Comparison of ENCODE assay signal across 11 cellular contexts in genomic region chr1:116971965-116972675, GRCh38. TPM values are rescaled to one million over a fixed set of nuclear protein-coding genes. Genes with fewer than 3 reads are reported as not detected.
DNase-seq lines count a peak whose midpoint lies in the region; ATAC-seq, FAIRE-seq and TF ChIP-seq lines count a peak whose summit lies in the region.
"Had no signal": no experiment of that assay in that cellular context is flagged by ENCODE, and none has a peak within 500 bp of the region (broad histone marks: within the 10 kb centered on the region; RNA-seq: fewer than 3 reads in every experiment).

No MANE protein-coding gene starts in this region.

- peak; percentile 76 for DNase-seq in NCI-H524 treated with DMSO at 0.1 percent for 48 hours (lab: John Stamatoyannopoulos, UW)
- DNase-seq in brain microvascular endothelial cell: no peak
- no peak for DNase-seq in heart right ventricle
- peak; percentile 68 for DNase-seq in retina
- DNase-seq in HTR-8/SVneo (ENCODE audit: insufficient read length, low spot score): no peak
- no peak for DNase-seq in NCI-H2081 treated with DMSO at 0.1 percent for 48 hours (lab: John Stamatoyannopoulos, UW)
- DNase-seq in NCI-H748 treated with DMSO at 0.1 percent for 48 hours (lab: John Stamatoyannopoulos, UW): no peak
- DNase-seq: activated CD4-positive, alpha-beta T cell treated with anti-CD3 and anti-CD28 coated beads, Interleukin-2, amount 10 ng/mL, durations not matched to agents 7 days and 5 days; NCI-H2081; SHP77 treated with DMSO at 0.1 percent for 48 hours had no signal

- no peaks in the 10 kb centered on the region for H3K27me3 ChIP-seq in brain microvascular endothelial cell (replicated peaks)
- no peaks in the 10 kb centered on the region for H3K27me3 ChIP-seq in heart right ventricle

- WGBS in heart right ventricle, 2 donors: 69 to 76% methylated on average over 6 of the region's 6 CpGs

- H3K36me3 ChIP-seq in brain microvascular endothelial cell (replicated peaks): no peaks in the 10 kb centered on the region
- peaks cover 0 to 47% (median 13%) of the 10 kb centered on the region in 9 donors for H3K36me3 ChIP-seq in heart right ventricle

- H3K9me3 ChIP-seq in heart right ventricle: peaks cover 0 to 10% (median 0%) of the 10 kb centered on the region in 11 donors

- peak in 7 of 8 donors; percentile 67 to 84 (median 76) for ATAC-seq in heart right ventricle
- no peak for ATAC-seq in HG02759 (IDR thresholded peaks at IDR 0.05; ENCODE audit: unreplicated experiment)

- H3K4me1 ChIP-seq in heart right ventricle: peaks cover 0 to 31% (median 22%) of the 10 kb centered on the region in 9 donors

- H3K27ac ChIP-seq in brain microvascular endothelial cell: peak overlapping the region; percentile 5
- peak overlapping the region in 5 of 10 donors; percentile 1 to 71 (median 62) for H3K27ac ChIP-seq in heart right ventricle

- TF ChIP-seq CTCF in brain microvascular endothelial cell (IDR thresholded peaks at IDR 0.05; ENCODE audit: low read depth, low read length, missing control alignments): no peak
- TF ChIP-seq CTCF in heart right ventricle (IDR thresholded peaks at IDR 0.05): no peak

- intact Hi-C loops in heart right ventricle (cut with DNase I): no loop called here

- FAIRE-seq in HTR-8/SVneo (lab: Jason Lieb, UNC): no peak

- in situ Hi-C loops in brain microvascular endothelial cell (cut with HindIII; ENCODE audit: low pct_ligation_motif_present, low sequenced_read_pairs): no loop called here

- H3K4me3 ChIP-seq in brain microvascular endothelial cell (ENCODE audit: low read depth, low read length) (no peak overlapping the region), heart right ventricle (no peak overlapping the region)

RNA-seq across cellular contexts. Expression of gene CD101, which starts 29.4 kb away (rescaled TPM):
- total RNA-seq in heart right ventricle: 1 to 10 TPM in 6 of 10 donors, under 1 TPM in 4; 0.30 to 2.3 (median 1.1) TPM
- 1 to 10 TPM in 1 of 2 donors, under 1 TPM in 1; 0.90 to 2.0 TPM for polyA plus RNA-seq in heart right ventricle

Comparison
In these comparisons a context has a peak if more than half of its experiments do, and no peak if none do; other contexts are left out.
1. DNase-seq: peak in NCI-H524 treated with DMSO at 0.1 percent for 48 hours (single experiment) and retina (single experiment); none in brain microvascular endothelial cell (single experiment), heart right ventricle (0 of 2), HTR-8/SVneo (single experiment), NCI-H2081 treated with DMSO at 0.1 percent for 48 hours (single experiment) and NCI-H748 treated with DMSO at 0.1 percent for 48 hours (single experiment).